In genomic region chr5:115309751-115310370, GRCh38 we compare ENCODE assay signal across 8 cellular contexts. TPM values are rescaled to one million over a fixed set of nuclear protein-coding genes. Genes with fewer than 3 reads are reported as not detected.
DNase-seq lines count a peak whose midpoint lies in the region; ATAC-seq, FAIRE-seq and TF ChIP-seq lines count a peak whose summit lies in the region.

No MANE protein-coding gene starts in this region.

- H3K4me3 Mint-ChIP-seq in astrocyte (ENCODE audit: unreplicated experiment): no peak overlapping the region

- peak; percentile 54 for TF ChIP-seq CTCF in astrocyte (IDR thresholded peaks at IDR 0.05; ENCODE audit: insufficient read depth, low read depth, low read length)

- H3K4me2 ChIP-seq in astrocyte (ENCODE audit: low read length): no peak overlapping the region

- no peak for ATAC-seq in GM21390 (IDR thresholded peaks at IDR 0.05; ENCODE audit: unreplicated experiment)

- no peaks in the 10 kb centered on the region for H3K4me1 ChIP-seq in astrocyte (ENCODE audit: insufficient read depth, low read length)

- no peaks in the 10 kb centered on the region for H3K27me3 Mint-ChIP-seq in astrocyte (ENCODE audit: low read depth, unreplicated experiment)

- no peaks in the 10 kb centered on the region for H3K9me3 ChIP-seq in astrocyte (ENCODE audit: insufficient read depth, low read depth, low read length)

- no peaks in the 10 kb centered on the region for H3K4me1 Mint-ChIP-seq in astrocyte (ENCODE audit: low read depth, unreplicated experiment)

- DNase-seq in SIG-M5 treated with dmso at 0.1 percent for 504 hours (lab: John Stamatoyannopoulos, UW; ENCODE audit: unreplicated experiment) (peak; percentile 59), SIG-M5 (lab: John Stamatoyannopoulos, UW) (no peak), MV-4-11 (lab: John Stamatoyannopoulos, UW) (peak; percentile 41), astrocyte (ENCODE audit: low read depth) (peak; percentile 41), urothelium cell line (ENCODE audit: low spot score) (peak; percentile 13), posterior cingulate gyrus (no peak)

- no peak overlapping the region for H3K27ac ChIP-seq in astrocyte (ENCODE audit: low read depth, low read length)

- H3K27me3 ChIP-seq in astrocyte (ENCODE audit: insufficient read depth, low read length): no peaks in the 10 kb centered on the region

- H3K27ac Mint-ChIP-seq in astrocyte (ENCODE audit: unreplicated experiment): no peak overlapping the region

- no peak overlapping the region for H3K4me3 ChIP-seq in astrocyte (ENCODE audit: insufficient read depth, low read depth, low read length)

- no peaks in the 10 kb centered on the region for H3K36me3 Mint-ChIP-seq in astrocyte (ENCODE audit: low read depth, unreplicated experiment)

- H3K79me2 ChIP-seq in astrocyte (ENCODE audit: insufficient read depth, low read length): no peaks in the 10 kb centered on the region

- H2AFZ ChIP-seq in astrocyte (ENCODE audit: low read depth, low read length): no peak overlapping the region

- H3K36me3 ChIP-seq in astrocyte (ENCODE audit: insufficient read depth, low read length): no peaks in the 10 kb centered on the region

- no peak overlapping the region for H3K9ac ChIP-seq in astrocyte (ENCODE audit: low read length)

- FAIRE-seq in astrocyte (lab: Jason Lieb, UNC) (no peak), islet of Langerhans (lab: Jason Lieb, UNC) (peak; percentile 100), urothelium cell line (lab: Jason Lieb, UNC) (no peak)

- H3K9me3 Mint-ChIP-seq in astrocyte (ENCODE audit: unreplicated experiment): no peaks in the 10 kb centered on the region

- intact Hi-C loops in posterior cingulate gyrus (cut with DNase I): loop anchor here (1.0 kb wide), 1 partner anchor 276 kb away; no protein-coding TSS in a partner anchor

- no peaks in the 10 kb centered on the region for H4K20me1 ChIP-seq in astrocyte (ENCODE audit: insufficient read depth, low read length)

RNA-seq across cellular contexts. Expression of gene CCDC112, which starts 13.4 kb away (rescaled TPM):
- 10.5 and 13.0 TPM in 2 replicates for total RNA-seq in astrocyte

RNA-seq across cellular contexts. Expression of gene PGGT1B, which starts 47.2 kb away (rescaled TPM):
- 41.5 and 45.4 TPM in 2 replicates for total RNA-seq in astrocyte

Comparison
In these comparisons a context has a peak if more than half of its experiments do, and no peak if none do; other contexts are left out.
1. DNase-seq: peak in SIG-M5 treated with dmso at 0.1 percent for 504 hours (single experiment), MV-4-11 (single experiment), astrocyte (single experiment) and urothelium cell line (single experiment); none in SIG-M5 (single experiment) and posterior cingulate gyrus (0 of 10).